Comparison of ENCODE assay signal across 22 cellular contexts in genomic region chr1:115404936-115405335, GRCh38.
A peak's percentile ranks its signal among the peaks of the same experiment; 100 is the strongest.
DNase-seq lines count a peak whose midpoint lies in the region; ATAC-seq and TF ChIP-seq lines count a peak whose summit lies in the region.
"Had no signal": no experiment of that assay in that cellular context is flagged by ENCODE, and none has a peak within 500 bp of the region (broad histone marks: within the 10 kb centered on the region; RNA-seq: fewer than 3 reads in every experiment).

No MANE protein-coding gene starts in this region.

- in situ Hi-C loops in SK-MEL-5 (cut with HindIII; ENCODE audit: low pct_unique_long_range_greater_than_20kb, low sequenced_read_pairs), result no loop called here

- H3K79me2 ChIP-seq in GM23338 (replicated peaks; ENCODE audit: insufficient read depth), result no peaks in the 10 kb centered on the region

- TF ChIP-seq CTCF in GM23338 (conservative IDR thresholded peaks at IDR 0.05; ENCODE audit: low read depth in 2 of 2), result no peak

- ATAC-seq in GM23338 (no peak), HG02938 (IDR thresholded peaks at IDR 0.05; ENCODE audit: unreplicated experiment) (no peak), HG03354 (IDR thresholded peaks at IDR 0.05; ENCODE audit: poor library complexity, severe bottlenecking, unreplicated experiment) (no peak)
- no peak for ATAC-seq in stimulated activated naive B cell treated with anti-CD40 and anti-IgM and Interleukin-4, amounts not matched to agents 10 μg/mL and 1 μg/mL and 100 μg/mL, for 72 hours (replicated peaks)
- ATAC-seq: A549 had no signal

- DNase-seq in GM23338 (ENCODE audit: low spot score), result peak; percentile 11
- peak; percentile 16 for DNase-seq in NCI-H2227 (lab: John Stamatoyannopoulos, UW; ENCODE audit: unreplicated experiment)
- DNase-seq in SK-MEL-5 (ENCODE audit: low read depth, low spot score), result peak; percentile 64
- DNase-seq in foreskin melanocyte, result peak; percentile 55
- DNase-seq in NCI-H1092 (lab: John Stamatoyannopoulos, UW), result no peak
- no peak for DNase-seq in stimulated activated naive B cell treated with anti-CD40 and anti-IgM and Interleukin-4, amounts not matched to agents 10 μg/mL and 1 μg/mL and 100 μg/mL, for 72 hours
- DNase-seq: 8988T; ACHN; AML-193; BE2C; Calu3; CD4-positive, alpha-beta memory T cell; COR-L47; DMS53; DMS79 treated with DMSO at 0.1 percent for 48 hours; GF-D8; GOT3 had no signal

- no peak overlapping the region for H3K27ac ChIP-seq in GM23338 (ENCODE audit: low read depth)
- H3K27ac ChIP-seq: A549; BLaER1 treated with 17β-estradiol and CSF1 and Interleukin-3, amounts not matched to agents 10 nM and 100 nM had no signal

- H3K27me3 ChIP-seq in GM23338 (ENCODE audit: insufficient read depth), result no peaks in the 10 kb centered on the region
- H3K27me3 ChIP-seq: BE2C had no signal

- no peaks in the 10 kb centered on the region for H3F3A ChIP-seq in GM23338 (replicated peaks; ENCODE audit: low read depth)

- no peaks in the 10 kb centered on the region for H3K27me3 Mint-ChIP-seq in GM23338 (ENCODE audit: insufficient read depth, low read depth, poor library complexity)
- peaks cover 0 to 13% of the 10 kb centered on the region in 2 donors for H3K27me3 Mint-ChIP-seq in stimulated activated naive B cell treated with anti-CD40 and anti-IgM and Interleukin-4, amounts not matched to agents 10 μg/mL and 1 μg/mL and 100 μg/mL, for 72 hours
- H3K27me3 Mint-ChIP-seq: CD4-positive, alpha-beta memory T cell had no signal

- H3K4me3 ChIP-seq in GM23338, result no peak overlapping the region
- H3K4me3 ChIP-seq: A549; BLaER1 treated with 17β-estradiol and CSF1 and Interleukin-3, amounts not matched to agents 10 nM and 100 nM; HAP-1 had no signal

- peaks cover 4% of the 10 kb centered on the region; the same call in 1 of the 3 replicates for H3K9me3 Mint-ChIP-seq in GM23338
- H3K9me3 Mint-ChIP-seq in stimulated activated naive B cell treated with anti-CD40 and anti-IgM and Interleukin-4, amounts not matched to agents 10 μg/mL and 1 μg/mL and 100 μg/mL, for 72 hours, result peaks cover 0 to 7% of the 10 kb centered on the region in 2 donors

- H3K9me2 ChIP-seq in GM23338 (ENCODE audit: insufficient read depth), result peaks cover 2% of the 10 kb centered on the region; the same call in 1 of the 2 replicates

- no peak overlapping the region for H3K27ac Mint-ChIP-seq in GM23338
- no peak overlapping the region for H3K27ac Mint-ChIP-seq in stimulated activated naive B cell treated with anti-CD40 and anti-IgM and Interleukin-4, amounts not matched to agents 10 μg/mL and 1 μg/mL and 100 μg/mL, for 72 hours

- H4K20me1 ChIP-seq in GM23338 (replicated peaks; ENCODE audit: insufficient read depth), result no peaks in the 10 kb centered on the region
- H4K20me1 ChIP-seq: BLaER1 treated with 17β-estradiol and CSF1 and Interleukin-3, amounts not matched to agents 10 nM and 100 nM had no signal

- peaks cover 6% of the 10 kb centered on the region for H3K4me1 Mint-ChIP-seq in GM23338
- no peaks in the 10 kb centered on the region for H3K4me1 Mint-ChIP-seq in stimulated activated naive B cell treated with anti-CD40 and anti-IgM and Interleukin-4, amounts not matched to agents 10 μg/mL and 1 μg/mL and 100 μg/mL, for 72 hours
- H3K4me1 Mint-ChIP-seq: CD4-positive, alpha-beta memory T cell had no signal

- H3K36me3 ChIP-seq in GM23338 (ENCODE audit: insufficient read depth), result no peaks in the 10 kb centered on the region
- H3K36me3 ChIP-seq: BE2C; BLaER1 treated with 17β-estradiol and CSF1 and Interleukin-3, amounts not matched to agents 10 nM and 100 nM; HAP-1 had no signal

- no peaks in the 10 kb centered on the region for H3K36me3 Mint-ChIP-seq in GM23338 (ENCODE audit: low read depth)
- no peaks in the 10 kb centered on the region for H3K36me3 Mint-ChIP-seq in stimulated activated naive B cell treated with anti-CD40 and anti-IgM and Interleukin-4, amounts not matched to agents 10 μg/mL and 1 μg/mL and 100 μg/mL, for 72 hours
- H3K36me3 Mint-ChIP-seq: CD4-positive, alpha-beta memory T cell had no signal

- no peak overlapping the region; the same call in 1 of the 2 replicates for H3K4me2 ChIP-seq in GM23338
- H3K4me2 ChIP-seq: A549; BLaER1 treated with 17β-estradiol and CSF1 and Interleukin-3, amounts not matched to agents 10 nM and 100 nM had no signal

- H2AFZ ChIP-seq in GM23338, result no peak overlapping the region

- H3K4me3 Mint-ChIP-seq in GM23338, result no peak overlapping the region
- H3K4me3 Mint-ChIP-seq in stimulated activated naive B cell treated with anti-CD40 and anti-IgM and Interleukin-4, amounts not matched to agents 10 μg/mL and 1 μg/mL and 100 μg/mL, for 72 hours, result no peak overlapping the region
- H3K4me3 Mint-ChIP-seq: CD4-positive, alpha-beta memory T cell had no signal

- H3K4me1 ChIP-seq in GM23338 (ENCODE audit: insufficient read depth), result no peaks in the 10 kb centered on the region
- H3K4me1 ChIP-seq: A549, BE2C, HAP-1 had no signal

TF ChIP-seq in GM23338, 12 proteins besides CTCF, POLR2A, EP300 and RAD21 (continues in another document):
- TF ChIP-seq JUNB (IDR thresholded peaks at IDR 0.05; ENCODE audit: unreplicated experiment) (no peak), POLR2AphosphoS5 (IDR thresholded peaks at IDR 0.05; ENCODE audit: low read depth) (no peak), NANOG (IDR thresholded peaks at IDR 0.05; ENCODE audit: borderline replicate concordance) (no peak), ZNF462 (CRISPR knock-in tag; IDR thresholded peaks at IDR 0.05) (no peak), STAT1 (IDR thresholded peaks at IDR 0.05; ENCODE audit: unreplicated experiment) (no peak), ZNF331 (CRISPR knock-in tag; IDR thresholded peaks at IDR 0.05; ENCODE audit: low read depth) (no peak), CREB1 (CRISPR knock-in tag; IDR thresholded peaks at IDR 0.05; ENCODE audit: low read depth) (no peak), ETS1 (IDR thresholded peaks at IDR 0.05) (no peak)

Comparison
In these comparisons a context has a peak if more than half of its experiments do, and no peak if none do; other contexts are left out.
1. DNase-seq: peak in GM23338 (single experiment), NCI-H2227 (single experiment), SK-MEL-5 (single experiment) and foreskin melanocyte (single experiment); none in NCI-H1092 (single experiment) and stimulated activated naive B cell treated with anti-CD40 and anti-IgM and Interleukin-4, amounts not matched to agents 10 μg/mL and 1 μg/mL and 100 μg/mL, for 72 hours (single experiment).